10 cellular contexts compared by ENCODE assay signal in genomic region chr2:37589298-37589697, GRCh38.
DNase-seq lines count a peak whose midpoint lies in the region; ATAC-seq and TF ChIP-seq lines count a peak whose summit lies in the region.
"Had no signal": no experiment of that assay in that cellular context is flagged by ENCODE, and none has a peak within 500 bp of the region (broad histone marks: within the 10 kb centered on the region; RNA-seq: fewer than 3 reads in every experiment).

No MANE protein-coding gene starts in this region.

- ATAC-seq in GM19025 (IDR thresholded peaks at IDR 0.05; ENCODE audit: low read depth, unreplicated experiment) (peak; percentile 43), gastroesophageal sphincter (no peak)

- H3K4me3 ChIP-seq in esophagus squamous epithelium (no peak overlapping the region), gastroesophageal sphincter (no peak overlapping the region)
- H3K4me3 ChIP-seq: SK-N-MC had no signal

- no peak for TF ChIP-seq CTCF in esophagus squamous epithelium (IDR thresholded peaks at IDR 0.05)
- no peak for TF ChIP-seq CTCF in gastroesophageal sphincter (IDR thresholded peaks at IDR 0.05)

- H3K36me3 ChIP-seq in esophagus squamous epithelium, result no peaks in the 10 kb centered on the region
- no peaks in the 10 kb centered on the region for H3K36me3 ChIP-seq in gastroesophageal sphincter

- no peak for TF ChIP-seq POLR2A in esophagus squamous epithelium (IDR thresholded peaks at IDR 0.05)
- TF ChIP-seq POLR2A in gastroesophageal sphincter (IDR thresholded peaks at IDR 0.05), result no peak

- DNase-seq in ACHN (peak; percentile 42), M059J (ENCODE audit: low read depth) (peak; percentile 49), esophagus squamous epithelium (lab: John Stamatoyannopoulos, UW) (no peak), NCI-H1105 treated with DMSO at 0.1 percent for 48 hours (lab: John Stamatoyannopoulos, UW) (no peak)
- no peak for DNase-seq in activated CD4-positive, alpha-beta T cell treated with anti-CD3 and anti-CD28 coated beads for 1 hour
- DNase-seq in stimulated activated CD4-positive, alpha-beta T cell treated with anti-CD3 and anti-CD28 coated beads, Interleukin-4, amount 100 ng/mL, for 24 hours, result no peak

- peaks cover 28 to 69% (median 39%) of the 10 kb centered on the region in 3 donors for H3K4me1 ChIP-seq in esophagus squamous epithelium
- H3K4me1 ChIP-seq in gastroesophageal sphincter, result peaks cover 12 to 48% (median 17%) of the 10 kb centered on the region in 3 donors

- H3K27me3 ChIP-seq in esophagus squamous epithelium, result no peaks in the 10 kb centered on the region
- H3K27me3 ChIP-seq in gastroesophageal sphincter, result no peaks in the 10 kb centered on the region

- intact Hi-C loops in esophagus squamous epithelium (cut with DNase I), result no loop called here

- H3K9me3 ChIP-seq in esophagus squamous epithelium (peaks cover 0 to 10% (median 0%) of the 10 kb centered on the region in 3 donors), gastroesophageal sphincter (no peaks in the 10 kb centered on the region)

- 56 to 65% methylated on average over 3 of the region's 3 CpGs for WGBS in esophagus squamous epithelium, 2 donors
- WGBS in gastroesophageal sphincter (ENCODE audit: low coverage in 1 of 2), 2 donors, result 70 to 89% methylated on average over 2 to 3 of the region's 3 CpGs

- TF ChIP-seq EP300 in gastroesophageal sphincter (IDR thresholded peaks at IDR 0.05), result no peak

- H3K27ac ChIP-seq in esophagus squamous epithelium (peak overlapping the region in 3 of 4 donors; percentile 16 to 61 (median 38)), gastroesophageal sphincter (peak overlapping the region in 2 of 4 donors; percentile 50 to 54)
- H3K27ac ChIP-seq: C4-2B, SK-N-MC had no signal

- in situ Hi-C loops in ACHN (cut with HindIII; ENCODE audit: low pct_ligation_motif_present, low pct_unique_long_range_greater_than_20kb, low sequenced_read_pairs), result no loop called here

Comparison
In these comparisons a context has a peak if more than half of its experiments do, and no peak if none do; other contexts are left out.
1. DNase-seq: peak in ACHN (single experiment) and M059J (single experiment); none in esophagus squamous epithelium (single experiment), NCI-H1105 treated with DMSO at 0.1 percent for 48 hours (single experiment), activated CD4-positive, alpha-beta T cell treated with anti-CD3 and anti-CD28 coated beads for 1 hour (single experiment) and stimulated activated CD4-positive, alpha-beta T cell treated with anti-CD3 and anti-CD28 coated beads, Interleukin-4, amount 100 ng/mL, for 24 hours (single experiment).